ENCODE assay signal across 23 cellular contexts in the genomic region with DNA sequence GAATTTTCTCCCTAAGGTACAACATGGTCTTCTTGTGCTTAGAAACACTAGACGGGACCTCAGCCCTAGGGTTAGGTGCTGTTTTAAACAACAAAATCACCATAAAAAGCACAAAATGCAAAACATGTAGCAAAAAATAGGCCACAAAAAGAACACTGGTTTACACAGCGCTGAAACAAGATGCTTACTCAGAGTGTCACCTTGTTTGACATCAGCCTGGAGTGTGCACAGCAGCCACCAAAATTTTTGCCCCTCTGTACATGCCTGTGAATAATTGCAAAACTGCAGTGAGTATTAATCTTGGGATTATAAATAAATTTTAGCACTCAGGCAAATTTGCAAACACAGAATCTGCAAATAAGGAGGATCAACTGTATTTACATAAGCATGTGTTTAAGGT.
"Had no signal": no experiment of that assay in that cellular context is flagged by ENCODE, and none has a peak within 500 bp of the region (broad histone marks: within the 10 kb centered on the region; RNA-seq: fewer than 3 reads in every experiment).

No MANE protein-coding gene starts in this region.

- H3K9me2 ChIP-seq: SK-N-SH had no signal

- H3K4me3 ChIP-seq: MG63, PC-9 had no signal

- DNase-seq: Karpas-422, KG1, MG63, NCI-H1092, NCI-H1105 treated with DMSO at 0.1 percent for 48 hours, NCI-H1417 treated with DMSO at 0.1 percent for 48 hours, NCI-H187, NCI-H2029, NCI-H2081 treated with DMSO at 0.1 percent for 48 hours, NCI-H2171, NCI-H226, NCI-H446, NCI-H510A, NCI-H524 treated with DMSO at 0.1 percent for 48 hours, NCI-H69, NCI-H774, PC-9, SHP77, SK-N-SH, SW 1271, T-cell had no signal

- H2AFZ ChIP-seq: PC-9 had no signal

- H3K4me2 ChIP-seq: PC-9, SK-N-SH had no signal

- H3K9me3 ChIP-seq: MG63, SK-N-SH had no signal

- H3K27ac ChIP-seq: PC-9, RWPE1 had no signal

- H3K36me3 ChIP-seq: MG63 had no signal

- H3K9ac ChIP-seq: SK-N-SH had no signal

- ATAC-seq: T-cell had no signal

- H3K27me3 ChIP-seq: MG63 had no signal

- FAIRE-seq: RCC 7860 had no signal
